ENCODE assay signal across 1 cellular context in the genomic region with DNA sequence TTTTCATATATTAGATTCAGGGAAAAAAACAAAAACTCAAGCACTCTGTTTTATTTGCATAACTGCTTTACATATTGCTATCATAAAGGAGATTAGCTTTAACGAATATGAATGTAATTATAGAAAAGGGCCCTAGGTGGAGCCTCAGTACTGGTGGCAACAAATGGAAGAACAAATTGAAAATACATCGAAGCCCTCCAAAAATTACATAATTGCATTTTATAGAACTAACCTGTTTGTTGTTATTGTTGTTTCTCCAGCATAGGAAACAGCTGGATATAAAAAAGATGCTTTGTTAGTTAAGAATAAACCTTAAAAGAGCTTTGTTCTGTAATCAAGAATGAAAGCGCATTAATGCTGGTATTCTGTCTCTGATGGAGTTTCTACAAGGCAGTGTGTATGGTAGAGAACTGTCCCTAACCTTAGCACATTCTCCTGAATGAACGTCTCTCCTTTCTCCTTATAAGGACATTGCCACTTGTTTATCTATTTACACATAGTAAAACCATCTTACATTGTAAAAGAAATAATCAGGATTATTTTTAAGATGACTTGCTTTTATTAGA.
TF ChIP-seq lines count a peak whose summit lies in the region.

No MANE protein-coding gene starts in this region.

TF ChIP-seq in H1, 55 proteins besides CTCF, POLR2A, EP300 and RAD21 (continued from another document):
- TF ChIP-seq HDAC2 (IDR thresholded peaks at IDR 0.05; ENCODE audit: borderline replicate concordance in 1 of 2, low read depth in 2 of 2, low read length in 2 of 2) (0 out of 4 replicates have a peak, but pooled peaks of 1 of the 2 experiments have one; percentile 1), KDM5A (IDR thresholded peaks at IDR 0.05; ENCODE audit: low read length) (peak; percentile 64; the same call in 1 of the 2 replicates), JUN (IDR thresholded peaks at IDR 0.05; ENCODE audit: low read depth, low read length) (no peak)
